In the genomic region with DNA sequence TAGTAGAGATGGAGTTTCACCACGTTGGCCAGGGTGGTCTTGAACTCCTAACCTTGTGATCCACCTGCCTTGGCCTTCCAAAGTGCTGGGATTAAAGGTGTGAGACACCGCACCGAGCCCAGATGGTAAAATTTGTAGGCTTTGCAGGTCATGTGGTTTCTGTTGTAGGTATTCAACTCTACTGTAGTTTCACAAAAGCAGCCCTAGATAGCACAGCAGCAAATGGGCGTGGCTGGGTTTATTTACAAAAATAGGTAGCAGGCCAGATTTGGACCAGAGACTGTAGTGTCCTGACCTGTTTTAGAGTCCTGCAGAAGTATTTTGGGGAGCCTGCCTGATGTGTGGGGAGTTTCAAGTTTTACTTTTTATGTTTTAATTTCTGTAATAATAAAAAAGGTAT, we compare ENCODE assay signal across 34 cellular contexts.
"Had no signal": no experiment of that assay in that cellular context is flagged by ENCODE, and none has a peak within 500 bp of the region (broad histone marks: within the 10 kb centered on the region; RNA-seq: fewer than 3 reads in every experiment).

No MANE protein-coding gene starts in this region.

- H3K9me3 ChIP-seq: Peyer's patch had no signal

- H3K27ac ChIP-seq: Peyer's patch, RWPE1, VCaP had no signal

- H3K4me1 ChIP-seq: Peyer's patch had no signal

- H3K36me3 ChIP-seq: Peyer's patch had no signal

- ATAC-seq: activated CD8-positive, alpha-beta memory T cell treated with anti-CD3 and anti-CD28 coated beads, Interleukin-2, amount 10 ng/mL, durations not matched to agents 7 days and 5 days; activated naive CD8-positive, alpha-beta T cell treated with anti-CD3 and anti-CD28 coated beads, Interleukin-2, amount 50 U/mL, for 24 hours; PC-3; Right ventricle myocardium inferior; T-cell had no signal

- H3K27me3 ChIP-seq: Peyer's patch had no signal

- DNase-seq: activated B cell treated with CpG ODN at 0.5 μM for 24 hours; activated CD4-positive, alpha-beta memory T cell treated with anti-CD3 and anti-CD28 coated beads for 36 hours; activated CD4-positive, alpha-beta T cell treated with anti-CD3 and anti-CD28 coated beads for 4 hours; activated CD4-positive, alpha-beta T cell treated with anti-CD3 and anti-CD28 coated beads, Interleukin-2, amount 50 U/mL, for 1 hour; activated CD4-positive, CD25-positive, alpha-beta regulatory T cell treated with anti-CD3 and anti-CD28 coated beads, Interleukin-2, amount 50 U/mL, for 72 hours; activated CD8-positive, alpha-beta memory T cell treated with anti-CD3 and anti-CD28 coated beads for 24 hours; activated CD8-positive, alpha-beta memory T cell treated with anti-CD3 and anti-CD28 coated beads, Interleukin-2, amount 10 ng/mL, durations not matched to agents 7 days and 5 days; activated CD8-positive, alpha-beta memory T cell treated with anti-CD3 and anti-CD28 coated beads, Interleukin-2, amount 50 U/mL, for 48 hours; activated effector memory CD4-positive, alpha-beta T cell treated with Interleukin-2 at 50 U/mL for 16 hours; activated naive CD4-positive, alpha-beta T cell treated with anti-CD3 and anti-CD28 coated beads, Interleukin-2, amount 10 ng/mL, durations not matched to agents 7 days and 5 days; activated naive CD8-positive, alpha-beta T cell treated with anti-CD3 and anti-CD28 coated beads, Interleukin-2, amount 50 U/mL, for 24 hours; activated T-cell treated with anti-CD3 and anti-CD28 coated beads, Interleukin-2, amount 50 U/mL, for 48 hours; anterior cingulate cortex; caudate nucleus; cerebellar nuclear complex; NCI-H1105 treated with DMSO at 0.1 percent for 48 hours; NCI-H1436; NCI-H1694; NCI-H1930; NCI-H2081 treated with DMSO at 0.1 percent for 48 hours; NCI-H226; NCI-H446 treated with DMSO at 0.1 percent for 48 hours; NCI-H524; NCI-H69; NCI-H82; PC-3; Peyer's patch; SIG-M5; T-cell; T-helper 2 cell; T-helper 9 cell had no signal

- H3K4me3 ChIP-seq: Peyer's patch had no signal
